Comparison of ENCODE assay signal across 2 cellular contexts in the genomic region with DNA sequence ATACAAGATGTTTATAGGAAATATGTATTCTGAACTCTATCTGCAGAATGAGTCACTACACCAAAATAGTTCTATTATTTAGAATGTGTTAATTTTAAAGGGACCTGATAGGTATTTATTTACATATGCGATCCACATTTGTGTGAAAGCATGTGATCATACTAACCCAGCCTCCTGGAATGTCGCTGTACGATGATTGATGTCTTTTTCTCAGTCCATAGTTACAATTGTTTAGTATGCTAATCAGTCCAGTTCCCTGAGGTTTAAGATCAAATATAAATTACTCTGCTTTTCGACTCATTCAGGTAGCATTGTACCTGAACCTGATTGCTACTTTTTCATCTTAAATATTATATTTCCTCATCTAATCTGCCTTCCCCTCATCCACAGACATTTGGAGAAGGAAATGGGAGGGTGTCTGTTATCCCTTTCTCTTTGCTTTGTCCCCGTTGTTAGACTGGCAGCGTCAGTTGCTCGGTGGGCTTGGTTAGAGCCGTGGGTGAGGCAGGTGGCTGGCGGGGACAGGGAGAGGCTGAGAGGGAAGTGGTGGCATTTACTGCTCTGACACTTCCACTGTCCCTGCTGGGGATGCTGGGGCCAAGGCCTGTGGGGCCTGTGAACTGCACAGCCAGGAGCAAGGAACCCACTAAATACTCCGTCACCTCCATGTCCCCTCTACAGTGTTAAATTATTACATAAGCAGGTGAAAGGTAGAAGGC.
A peak's percentile ranks its signal among the peaks of the same experiment; 100 is the strongest.
TF ChIP-seq lines count a peak whose summit lies in the region.

No MANE protein-coding gene starts in this region.

TF ChIP-seq in HEK293T, 16 proteins besides CTCF, POLR2A, EP300 and RAD21:
- TF ChIP-seq ARNT (IDR thresholded peaks at IDR 0.05): no peak
- TF ChIP-seq, protein P1, sequence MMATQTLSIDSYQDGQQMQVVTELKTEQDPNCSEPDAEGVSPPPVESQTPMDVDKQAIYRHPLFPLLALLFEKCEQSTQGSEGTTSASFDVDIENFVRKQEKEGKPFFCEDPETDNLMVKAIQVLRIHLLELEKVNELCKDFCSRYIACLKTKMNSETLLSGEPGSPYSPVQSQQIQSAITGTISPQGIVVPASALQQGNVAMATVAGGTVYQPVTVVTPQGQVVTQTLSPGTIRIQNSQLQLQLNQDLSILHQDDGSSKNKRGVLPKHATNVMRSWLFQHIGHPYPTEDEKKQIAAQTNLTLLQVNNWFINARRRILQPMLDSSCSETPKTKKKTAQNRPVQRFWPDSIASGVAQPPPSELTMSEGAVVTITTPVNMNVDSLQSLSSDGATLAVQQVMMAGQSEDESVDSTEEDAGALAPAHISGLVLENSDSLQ (IDR thresholded peaks at IDR 0.05): peak; percentile 83
TF ChIP-seq in HEK293T: peak in this region for 1.

TF ChIP-seq in H1, 55 proteins besides CTCF, POLR2A, EP300 and RAD21:
- TF ChIP-seq TEAD4 (IDR thresholded peaks at IDR 0.05; ENCODE audit: low read depth, low read length): no peak
- no peak for TF ChIP-seq BACH1 (IDR thresholded peaks at IDR 0.05; ENCODE audit: low read length)
- no peak for TF ChIP-seq FOSL1 (IDR thresholded peaks at IDR 0.05; ENCODE audit: insufficient read depth, low read depth, low read length)
- TF ChIP-seq, protein P2, sequence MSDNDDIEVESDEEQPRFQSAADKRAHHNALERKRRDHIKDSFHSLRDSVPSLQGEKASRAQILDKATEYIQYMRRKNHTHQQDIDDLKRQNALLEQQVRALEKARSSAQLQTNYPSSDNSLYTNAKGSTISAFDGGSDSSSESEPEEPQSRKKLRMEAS (IDR thresholded peaks at IDR 0.05): no peak
- no peak for TF ChIP-seq RFX5 (IDR thresholded peaks at IDR 0.05; ENCODE audit: borderline replicate concordance, low read depth, low read length)
- no peak for TF ChIP-seq CBX5 (IDR thresholded peaks at IDR 0.05; ENCODE audit: low read depth, low read length)
- no peak for TF ChIP-seq RNF2 (IDR thresholded peaks at IDR 0.05; ENCODE audit: borderline replicate concordance, low read depth, low read length, missing control alignments, poor library complexity, severe bottlenecking)
- TF ChIP-seq ZNF274 (IDR thresholded peaks at IDR 0.05; ENCODE audit: borderline replicate concordance, extremely low read depth, low read length): no peak
- TF ChIP-seq, protein P3, sequence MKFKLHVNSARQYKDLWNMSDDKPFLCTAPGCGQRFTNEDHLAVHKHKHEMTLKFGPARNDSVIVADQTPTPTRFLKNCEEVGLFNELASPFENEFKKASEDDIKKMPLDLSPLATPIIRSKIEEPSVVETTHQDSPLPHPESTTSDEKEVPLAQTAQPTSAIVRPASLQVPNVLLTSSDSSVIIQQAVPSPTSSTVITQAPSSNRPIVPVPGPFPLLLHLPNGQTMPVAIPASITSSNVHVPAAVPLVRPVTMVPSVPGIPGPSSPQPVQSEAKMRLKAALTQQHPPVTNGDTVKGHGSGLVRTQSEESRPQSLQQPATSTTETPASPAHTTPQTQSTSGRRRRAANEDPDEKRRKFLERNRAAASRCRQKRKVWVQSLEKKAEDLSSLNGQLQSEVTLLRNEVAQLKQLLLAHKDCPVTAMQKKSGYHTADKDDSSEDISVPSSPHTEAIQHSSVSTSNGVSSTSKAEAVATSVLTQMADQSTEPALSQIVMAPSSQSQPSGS (IDR thresholded peaks at IDR 0.05; ENCODE audit: low read length): no peak
- TF ChIP-seq KDM1A (IDR thresholded peaks at IDR 0.05; ENCODE audit: borderline replicate concordance, low read length): no peak
- TF ChIP-seq, protein P4, sequence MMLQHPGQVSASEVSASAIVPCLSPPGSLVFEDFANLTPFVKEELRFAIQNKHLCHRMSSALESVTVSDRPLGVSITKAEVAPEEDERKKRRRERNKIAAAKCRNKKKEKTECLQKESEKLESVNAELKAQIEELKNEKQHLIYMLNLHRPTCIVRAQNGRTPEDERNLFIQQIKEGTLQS (IDR thresholded peaks at IDR 0.05; ENCODE audit: insufficient read depth, low read depth, low read length): no peak
- no peak for TF ChIP-seq YY1 (IDR thresholded peaks at IDR 0.05; ENCODE audit: low read depth, low read length)
- TF ChIP-seq, protein P5, sequence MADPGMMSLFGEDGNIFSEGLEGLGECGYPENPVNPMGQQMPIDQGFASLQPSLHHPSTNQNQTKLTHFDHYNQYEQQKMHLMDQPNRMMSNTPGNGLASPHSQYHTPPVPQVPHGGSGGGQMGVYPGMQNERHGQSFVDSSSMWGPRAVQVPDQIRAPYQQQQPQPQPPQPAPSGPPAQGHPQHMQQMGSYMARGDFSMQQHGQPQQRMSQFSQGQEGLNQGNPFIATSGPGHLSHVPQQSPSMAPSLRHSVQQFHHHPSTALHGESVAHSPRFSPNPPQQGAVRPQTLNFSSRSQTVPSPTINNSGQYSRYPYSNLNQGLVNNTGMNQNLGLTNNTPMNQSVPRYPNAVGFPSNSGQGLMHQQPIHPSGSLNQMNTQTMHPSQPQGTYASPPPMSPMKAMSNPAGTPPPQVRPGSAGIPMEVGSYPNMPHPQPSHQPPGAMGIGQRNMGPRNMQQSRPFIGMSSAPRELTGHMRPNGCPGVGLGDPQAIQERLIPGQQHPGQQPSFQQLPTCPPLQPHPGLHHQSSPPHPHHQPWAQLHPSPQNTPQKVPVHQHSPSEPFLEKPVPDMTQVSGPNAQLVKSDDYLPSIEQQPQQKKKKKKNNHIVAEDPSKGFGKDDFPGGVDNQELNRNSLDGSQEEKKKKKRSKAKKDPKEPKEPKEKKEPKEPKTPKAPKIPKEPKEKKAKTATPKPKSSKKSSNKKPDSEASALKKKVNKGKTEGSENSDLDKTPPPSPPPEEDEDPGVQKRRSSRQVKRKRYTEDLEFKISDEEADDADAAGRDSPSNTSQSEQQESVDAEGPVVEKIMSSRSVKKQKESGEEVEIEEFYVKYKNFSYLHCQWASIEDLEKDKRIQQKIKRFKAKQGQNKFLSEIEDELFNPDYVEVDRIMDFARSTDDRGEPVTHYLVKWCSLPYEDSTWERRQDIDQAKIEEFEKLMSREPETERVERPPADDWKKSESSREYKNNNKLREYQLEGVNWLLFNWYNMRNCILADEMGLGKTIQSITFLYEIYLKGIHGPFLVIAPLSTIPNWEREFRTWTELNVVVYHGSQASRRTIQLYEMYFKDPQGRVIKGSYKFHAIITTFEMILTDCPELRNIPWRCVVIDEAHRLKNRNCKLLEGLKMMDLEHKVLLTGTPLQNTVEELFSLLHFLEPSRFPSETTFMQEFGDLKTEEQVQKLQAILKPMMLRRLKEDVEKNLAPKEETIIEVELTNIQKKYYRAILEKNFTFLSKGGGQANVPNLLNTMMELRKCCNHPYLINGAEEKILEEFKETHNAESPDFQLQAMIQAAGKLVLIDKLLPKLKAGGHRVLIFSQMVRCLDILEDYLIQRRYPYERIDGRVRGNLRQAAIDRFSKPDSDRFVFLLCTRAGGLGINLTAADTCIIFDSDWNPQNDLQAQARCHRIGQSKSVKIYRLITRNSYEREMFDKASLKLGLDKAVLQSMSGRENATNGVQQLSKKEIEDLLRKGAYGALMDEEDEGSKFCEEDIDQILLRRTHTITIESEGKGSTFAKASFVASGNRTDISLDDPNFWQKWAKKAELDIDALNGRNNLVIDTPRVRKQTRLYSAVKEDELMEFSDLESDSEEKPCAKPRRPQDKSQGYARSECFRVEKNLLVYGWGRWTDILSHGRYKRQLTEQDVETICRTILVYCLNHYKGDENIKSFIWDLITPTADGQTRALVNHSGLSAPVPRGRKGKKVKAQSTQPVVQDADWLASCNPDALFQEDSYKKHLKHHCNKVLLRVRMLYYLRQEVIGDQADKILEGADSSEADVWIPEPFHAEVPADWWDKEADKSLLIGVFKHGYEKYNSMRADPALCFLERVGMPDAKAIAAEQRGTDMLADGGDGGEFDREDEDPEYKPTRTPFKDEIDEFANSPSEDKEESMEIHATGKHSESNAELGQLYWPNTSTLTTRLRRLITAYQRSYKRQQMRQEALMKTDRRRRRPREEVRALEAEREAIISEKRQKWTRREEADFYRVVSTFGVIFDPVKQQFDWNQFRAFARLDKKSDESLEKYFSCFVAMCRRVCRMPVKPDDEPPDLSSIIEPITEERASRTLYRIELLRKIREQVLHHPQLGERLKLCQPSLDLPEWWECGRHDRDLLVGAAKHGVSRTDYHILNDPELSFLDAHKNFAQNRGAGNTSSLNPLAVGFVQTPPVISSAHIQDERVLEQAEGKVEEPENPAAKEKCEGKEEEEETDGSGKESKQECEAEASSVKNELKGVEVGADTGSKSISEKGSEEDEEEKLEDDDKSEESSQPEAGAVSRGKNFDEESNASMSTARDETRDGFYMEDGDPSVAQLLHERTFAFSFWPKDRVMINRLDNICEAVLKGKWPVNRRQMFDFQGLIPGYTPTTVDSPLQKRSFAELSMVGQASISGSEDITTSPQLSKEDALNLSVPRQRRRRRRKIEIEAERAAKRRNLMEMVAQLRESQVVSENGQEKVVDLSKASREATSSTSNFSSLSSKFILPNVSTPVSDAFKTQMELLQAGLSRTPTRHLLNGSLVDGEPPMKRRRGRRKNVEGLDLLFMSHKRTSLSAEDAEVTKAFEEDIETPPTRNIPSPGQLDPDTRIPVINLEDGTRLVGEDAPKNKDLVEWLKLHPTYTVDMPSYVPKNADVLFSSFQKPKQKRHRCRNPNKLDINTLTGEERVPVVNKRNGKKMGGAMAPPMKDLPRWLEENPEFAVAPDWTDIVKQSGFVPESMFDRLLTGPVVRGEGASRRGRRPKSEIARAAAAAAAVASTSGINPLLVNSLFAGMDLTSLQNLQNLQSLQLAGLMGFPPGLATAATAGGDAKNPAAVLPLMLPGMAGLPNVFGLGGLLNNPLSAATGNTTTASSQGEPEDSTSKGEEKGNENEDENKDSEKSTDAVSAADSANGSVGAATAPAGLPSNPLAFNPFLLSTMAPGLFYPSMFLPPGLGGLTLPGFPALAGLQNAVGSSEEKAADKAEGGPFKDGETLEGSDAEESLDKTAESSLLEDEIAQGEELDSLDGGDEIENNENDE (IDR thresholded peaks at IDR 0.05; ENCODE audit: insufficient replicate concordance, low read length): no peak
- no peak for TF ChIP-seq POLR2AphosphoS5 (IDR thresholded peaks at IDR 0.05; ENCODE audit: low read depth, low read length)
- no peak for TF ChIP-seq JUN (IDR thresholded peaks at IDR 0.05; ENCODE audit: low read depth, low read length)
- no peak for TF ChIP-seq TAF1 (IDR thresholded peaks at IDR 0.05; ENCODE audit: low read depth, low read length)
- TF ChIP-seq TAF7 (optimal IDR thresholded peaks at IDR 0.05; ENCODE audit: borderline replicate concordance, low read depth, low read length): no peak
- TF ChIP-seq SP4 (IDR thresholded peaks at IDR 0.05; ENCODE audit: low read length): no peak
